In the genomic region with DNA sequence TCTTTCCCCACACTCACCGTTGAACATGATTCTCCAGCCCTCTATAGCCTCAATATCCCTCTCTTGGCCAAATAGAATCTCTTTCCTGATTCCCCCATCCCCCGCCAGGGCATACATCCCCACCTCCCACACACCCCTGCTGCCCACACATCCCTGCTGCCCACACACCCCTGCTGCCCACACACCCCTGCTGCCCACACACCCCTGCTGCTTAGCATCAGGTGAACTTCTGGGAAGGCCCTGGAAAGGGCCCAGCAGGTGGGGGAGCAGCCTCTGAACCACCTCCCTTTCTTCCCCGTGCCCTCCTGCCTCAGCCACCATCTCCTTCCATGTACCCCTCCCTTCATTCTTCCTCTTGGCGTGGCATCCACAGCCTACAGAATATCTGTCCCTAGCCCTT, we compare ENCODE assay signal across 22 cellular contexts. TPM values are rescaled to one million over a fixed set of nuclear protein-coding genes. Genes with fewer than 3 reads are reported as not detected.
A peak's percentile ranks its signal among the peaks of the same experiment; 100 is the strongest.
DNase-seq lines count a peak whose midpoint lies in the region; ATAC-seq, FAIRE-seq and TF ChIP-seq lines count a peak whose summit lies in the region.
"Had no signal": no experiment of that assay in that cellular context is flagged by ENCODE, and none has a peak within 500 bp of the region (broad histone marks: within the 10 kb centered on the region; RNA-seq: fewer than 3 reads in every experiment).

No MANE protein-coding gene starts in this region.

- no peaks in the 10 kb centered on the region for H3K27me3 ChIP-seq in SU-DHL-6 (ENCODE audit: low read length)
- H3K27me3 ChIP-seq: cardiac muscle cell, left lung, Peyer's patch had no signal

- H3K79me2 ChIP-seq in SU-DHL-6 (ENCODE audit: insufficient read depth, low read length) = peaks cover 58% of the 10 kb centered on the region

- intact Hi-C loops in kidney (cut with DNase I) = no loop called here

- peak overlapping the region; percentile 16 for H3K4me3 ChIP-seq in SU-DHL-6 (ENCODE audit: insufficient read depth, low read length, poor library complexity, severe bottlenecking)
- no peak overlapping the region for H3K4me3 ChIP-seq in kidney (ENCODE audit: low read length in 2 of 2)
- H3K4me3 ChIP-seq: cardiac muscle cell, GM23338, left lung, Peyer's patch had no signal

- H3K9ac ChIP-seq in SU-DHL-6 (ENCODE audit: low read length) (peak overlapping the region; percentile 84), kidney (ENCODE audit: low read length in 2 of 2) (no peak overlapping the region)

- H3K9me2 ChIP-seq in SU-DHL-6 (replicated peaks; ENCODE audit: insufficient read depth, low read length) = no peaks in the 10 kb centered on the region

- H3K9me3 ChIP-seq in SU-DHL-6 (ENCODE audit: insufficient read depth, low read length) = no peaks in the 10 kb centered on the region
- H3K9me3 ChIP-seq in kidney (ENCODE audit: control insufficient read depth in 1 of 2, low read length in 2 of 2) = no peaks in the 10 kb centered on the region
- H3K9me3 ChIP-seq: left lung, Peyer's patch had no signal

- no peak for FAIRE-seq in kidney (lab: Jason Lieb, UNC)

- DNase-seq in kidney (peak; percentile 51), NCI-H2196 treated with DMSO at 0.1 percent for 48 hours (lab: John Stamatoyannopoulos, UW; ENCODE audit: unreplicated experiment) (no peak), islet precursor cell (no peak), NOMO-1 treated with dmso at 0.1 percent for 144 hours (lab: John Stamatoyannopoulos, UW; ENCODE audit: unreplicated experiment) (no peak)
- DNase-seq: activated CD4-positive, alpha-beta T cell treated with anti-CD3 and anti-CD28 coated beads, Interleukin-2, amount 10 ng/mL, durations not matched to agents 24 days and 14 days; activated CD8-positive, alpha-beta memory T cell treated with anti-CD3 and anti-CD28 coated beads, Interleukin-2, amount 10 ng/mL, durations not matched to agents 7 days and 5 days; activated naive CD4-positive, alpha-beta T cell treated with anti-CD3 and anti-CD28 coated beads, Interleukin-2, amount 10 ng/mL, durations not matched to agents 7 days and 5 days; amygdala; cortex of kidney; KBM-7; left lung; NCI-H187 treated with DMSO at 0.1 percent for 48 hours; NCI-H345; T-helper 17 cell had no signal

- H3K27ac ChIP-seq in SU-DHL-6 (ENCODE audit: low read depth, low read length) (peak overlapping the region; percentile 99), kidney (ENCODE audit: low read depth in 2 of 2, low read length in 2 of 2) (no peak overlapping the region)
- H3K27ac ChIP-seq: cardiac muscle cell, left lung had no signal

- no peak overlapping the region for H2AFZ ChIP-seq in SU-DHL-6 (ENCODE audit: low read depth, low read length, severe bottlenecking)

- peak overlapping the region; percentile 99 for H3K4me2 ChIP-seq in SU-DHL-6 (ENCODE audit: low read depth, low read length, poor library complexity, severe bottlenecking)
- H3K4me2 ChIP-seq: GM23338 had no signal

- H3F3A ChIP-seq in SU-DHL-6 (ENCODE audit: insufficient read depth) = peaks cover 48% of the 10 kb centered on the region

- TF ChIP-seq CTCF in SU-DHL-6 (IDR thresholded peaks at IDR 0.05; ENCODE audit: insufficient read depth, low read length, poor library complexity, severe bottlenecking) (no peak), kidney (IDR thresholded peaks at IDR 0.05; ENCODE audit: borderline replicate concordance, extremely low read depth, insufficient read depth) (no peak)

- no peaks in the 10 kb centered on the region for H4K20me1 ChIP-seq in SU-DHL-6 (ENCODE audit: low read depth, low read length)

- H3K4me1 ChIP-seq in kidney (ENCODE audit: control insufficient read depth in 1 of 2, insufficient read depth in 1 of 2, low read depth in 1 of 2, low read length in 2 of 2) = peaks cover 0 to 2% of the 10 kb centered on the region in 2 donors

- peak; percentile 4 for ATAC-seq in HG03196 (IDR thresholded peaks at IDR 0.05; ENCODE audit: unreplicated experiment)
- no peak for ATAC-seq in GM18868 (IDR thresholded peaks at IDR 0.05; ENCODE audit: unreplicated experiment)
- ATAC-seq: activated CD8-positive, alpha-beta memory T cell treated with anti-CD3 and anti-CD28 coated beads, Interleukin-2, amount 10 ng/mL, durations not matched to agents 7 days and 5 days had no signal

- peaks cover 4% of the 10 kb centered on the region for H3K36me3 ChIP-seq in SU-DHL-6 (ENCODE audit: low read length)
- no peaks in the 10 kb centered on the region for H3K36me3 ChIP-seq in kidney (ENCODE audit: control insufficient read depth in 1 of 2, insufficient read depth in 2 of 2, low read length in 2 of 2)
- H3K36me3 ChIP-seq: cardiac muscle cell, left lung, Peyer's patch had no signal

RNA-seq across cellular contexts. Expression of a gene that starts 15.9 kb away (rescaled TPM):
- total RNA-seq in kidney = 4.8 TPM
- polyA plus RNA-seq in kidney (ENCODE audit: insufficient read depth, low read depth, low replicate concordance) = 1.6 TPM
- total RNA-seq: SK-MEL-5, skeletal muscle tissue had no signal
